In the genomic region with DNA sequence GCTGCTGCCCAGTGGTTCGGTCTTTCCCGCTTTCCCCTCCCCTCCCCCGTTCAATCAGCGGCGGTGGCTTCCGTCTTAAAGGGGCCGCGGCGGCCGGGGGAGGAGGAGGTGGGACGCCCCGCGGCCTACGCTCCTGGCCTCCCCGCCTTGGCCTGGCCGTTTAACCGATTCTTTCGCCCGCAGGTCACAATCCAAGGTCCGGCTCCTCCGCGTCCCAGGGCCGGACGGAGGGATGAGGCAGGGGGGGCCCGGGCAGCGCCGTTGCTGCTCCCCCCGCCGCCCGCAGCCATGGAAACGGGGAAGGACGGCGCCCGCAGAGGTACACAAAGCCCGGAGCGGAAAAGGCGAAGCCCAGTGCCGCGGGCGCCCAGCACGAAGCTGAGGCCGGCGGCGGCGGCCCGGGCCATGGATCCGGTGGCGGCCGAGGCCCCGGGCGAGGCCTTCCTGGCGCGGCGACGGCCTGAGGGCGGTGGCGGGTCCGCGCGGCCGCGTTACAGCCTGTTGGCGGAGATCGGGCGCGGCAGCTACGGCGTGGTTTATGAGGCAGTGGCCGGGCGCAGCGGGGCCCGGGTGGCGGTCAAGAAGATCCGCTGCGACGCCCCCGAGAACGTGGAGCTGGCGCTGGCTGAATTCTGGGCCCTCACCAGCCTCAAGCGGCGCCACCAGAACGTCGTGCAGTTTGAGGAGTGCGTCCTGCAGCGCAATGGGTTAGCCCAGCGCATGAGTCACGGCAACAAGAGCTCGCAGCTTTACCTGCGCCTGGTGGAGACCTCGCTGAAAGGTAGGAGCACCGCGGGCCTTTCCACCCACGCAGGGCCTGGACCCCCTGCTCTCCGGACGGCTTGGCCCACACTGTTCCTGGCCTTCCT, we compare ENCODE assay signal across 8 cellular contexts. TPM values are rescaled to one million over a fixed set of nuclear protein-coding genes. Genes with fewer than 3 reads are reported as not detected.
DNase-seq lines count a peak whose midpoint lies in the region; ATAC-seq and TF ChIP-seq lines count a peak whose summit lies in the region.

No MANE protein-coding gene starts in this region.

- H2AK5ac ChIP-seq in mesendoderm (ENCODE audit: low read length) = no peak overlapping the region

- H3K9ac ChIP-seq in mesendoderm (ENCODE audit: low read length) = peak overlapping the region; percentile 81

- H3K27ac ChIP-seq in effector memory CD4-positive, alpha-beta T cell (ENCODE audit: insufficient read depth, low read length, poor library complexity, severe bottlenecking) = peak overlapping the region; percentile 98
- H3K27ac ChIP-seq in mesendoderm (ENCODE audit: low read depth, low read length) = peak overlapping the region; percentile 96

- no peaks in the 10 kb centered on the region for H3K9me3 Mint-ChIP-seq in CD14-positive monocyte

- H4K5ac ChIP-seq in mesendoderm (ENCODE audit: low read length) = no peak overlapping the region

- no peak overlapping the region for H2BK120ac ChIP-seq in mesendoderm (ENCODE audit: low read depth, low read length)

- H3K79me1 ChIP-seq in mesendoderm (ENCODE audit: low read length) = peaks cover 18% of the 10 kb centered on the region

- H2BK5ac ChIP-seq in mesendoderm (ENCODE audit: low read length) = peak overlapping the region; percentile 22

- H3K27me3 Mint-ChIP-seq in CD14-positive monocyte (ENCODE audit: low read depth in 3 of 3) = no peaks in the 10 kb centered on the region

- peaks cover 42% of the 10 kb centered on the region for H3K4me1 Mint-ChIP-seq in CD14-positive monocyte

- DNase-seq in CD14-positive monocyte (ENCODE audit: low spot score) = peak; percentile 85
- peak; percentile 95 for DNase-seq in NCI-H748 treated with DMSO at 0.1 percent for 48 hours (lab: John Stamatoyannopoulos, UW)
- peak; percentile 95 for DNase-seq in activated CD8-positive, alpha-beta memory T cell treated with anti-CD3 and anti-CD28 coated beads for 24 hours
- peak; percentile 72 to 79 (median 76) for DNase-seq in effector memory CD4-positive, alpha-beta T cell
- DNase-seq in mesendoderm = peak; percentile 93
- peak; percentile 75 for DNase-seq in stimulated activated CD8-positive, alpha-beta memory T cell treated with anti-CD3 and anti-CD28 coated beads, Interleukin-12 subunit alpha, Interleukin-12 subunit beta, amount 100 ng/mL, for 4 hours (ENCODE audit: low read depth)

- peak overlapping the region; percentile 61 for H3K4me2 ChIP-seq in mesendoderm (ENCODE audit: low read length)

- no peak overlapping the region for H3K4ac ChIP-seq in mesendoderm (ENCODE audit: low read depth, low read length)

- peak overlapping the region; percentile 88 for H3K56ac ChIP-seq in mesendoderm (ENCODE audit: low read length)

- H3K27ac Mint-ChIP-seq in CD14-positive monocyte = peak overlapping the region; percentile 98 to 100 (median 100)

- H3K36me3 Mint-ChIP-seq in CD14-positive monocyte = peaks cover 13 to 25% of the 10 kb centered on the region in 2 donors

- H4K8ac ChIP-seq in mesendoderm (ENCODE audit: low read depth, low read length) = no peak overlapping the region

- intact Hi-C loops in CD14-positive monocyte (cut with micrococcal nuclease) = loop anchor here in 1 of 2 donors (1.0 to 10.0 kb wide), 4 partner anchors 19 to 549 kb away; partner anchors contain the start of genes NOP56 and SIRPA

- H3K23ac ChIP-seq in mesendoderm (ENCODE audit: low read length) = no peak overlapping the region

- H3K9me3 ChIP-seq in effector memory CD4-positive, alpha-beta T cell (ENCODE audit: control insufficient read depth, low read length) = no peaks in the 10 kb centered on the region

- WGBS in mesendoderm (ENCODE audit: extremely low coverage, insufficient coverage, low lambda C conversion rate) = no CpG with 5 or more reads among the region's 95 CpGs

- no peak overlapping the region for H2BK15ac ChIP-seq in mesendoderm (replicated peaks; ENCODE audit: low read depth)

- peak overlapping the region; percentile 89 for H3K18ac ChIP-seq in mesendoderm (ENCODE audit: low read length)

- H3K79me2 ChIP-seq in mesendoderm (ENCODE audit: control insufficient read depth, insufficient read depth, low read length) = peaks cover 38% of the 10 kb centered on the region

- no peaks in the 10 kb centered on the region for H3K36me3 ChIP-seq in effector memory CD4-positive, alpha-beta T cell (ENCODE audit: control insufficient read depth, insufficient read depth, low read length)
- no peaks in the 10 kb centered on the region for H3K36me3 ChIP-seq in mesendoderm (ENCODE audit: control insufficient read depth, insufficient read depth, low read length)

- H3K4me3 ChIP-seq in effector memory CD4-positive, alpha-beta T cell (ENCODE audit: insufficient read depth, low read depth, low read length, poor library complexity, severe bottlenecking) = peak overlapping the region; percentile 82
- peak overlapping the region; percentile 79 for H3K4me3 ChIP-seq in mesendoderm (ENCODE audit: low read length)

- no peak for TF ChIP-seq CTCF in CD14-positive monocyte (IDR thresholded peaks at IDR 0.05)

- ATAC-seq in GM19328 (IDR thresholded peaks at IDR 0.05; ENCODE audit: unreplicated experiment) (peak; percentile 58), HG03460 (IDR thresholded peaks at IDR 0.05; ENCODE audit: unreplicated experiment) (peak; percentile 65)

- H3K4me1 ChIP-seq in effector memory CD4-positive, alpha-beta T cell (ENCODE audit: control insufficient read depth, insufficient read depth, low read length, poor library complexity, severe bottlenecking) = peaks cover 24% of the 10 kb centered on the region
- peaks cover 4% of the 10 kb centered on the region for H3K4me1 ChIP-seq in mesendoderm (ENCODE audit: control insufficient read depth, low read depth, low read length)

- no peaks in the 10 kb centered on the region for H3K27me3 ChIP-seq in effector memory CD4-positive, alpha-beta T cell (replicated peaks; ENCODE audit: control insufficient read depth, insufficient read depth, low read length, poor library complexity, severe bottlenecking)
- no peaks in the 10 kb centered on the region for H3K27me3 ChIP-seq in mesendoderm (ENCODE audit: insufficient read depth, low read length, poor library complexity)

- peak overlapping the region; percentile 85 to 92 for H3K4me3 Mint-ChIP-seq in CD14-positive monocyte

RNA-seq across cellular contexts. Expression of gene STK35, which starts 1.2 kb away (rescaled TPM):
- polyA plus RNA-seq in CD14-positive monocyte = 1 to 10 TPM; 1.2 to 2.0 TPM
- 25.0 TPM for polyA plus RNA-seq in mesendoderm (2013, experiment 1 of 2)
- 24.3 TPM for polyA plus RNA-seq in mesendoderm (2013, experiment 2 of 2)

Comparison
In these comparisons a context has a peak if more than half of its experiments do, and no peak if none do; other contexts are left out.
1. Peak in every context shown above with its lines: DNase-seq, ATAC-seq, H3K4me3 ChIP-seq and H3K27ac ChIP-seq.